In the genomic region with DNA sequence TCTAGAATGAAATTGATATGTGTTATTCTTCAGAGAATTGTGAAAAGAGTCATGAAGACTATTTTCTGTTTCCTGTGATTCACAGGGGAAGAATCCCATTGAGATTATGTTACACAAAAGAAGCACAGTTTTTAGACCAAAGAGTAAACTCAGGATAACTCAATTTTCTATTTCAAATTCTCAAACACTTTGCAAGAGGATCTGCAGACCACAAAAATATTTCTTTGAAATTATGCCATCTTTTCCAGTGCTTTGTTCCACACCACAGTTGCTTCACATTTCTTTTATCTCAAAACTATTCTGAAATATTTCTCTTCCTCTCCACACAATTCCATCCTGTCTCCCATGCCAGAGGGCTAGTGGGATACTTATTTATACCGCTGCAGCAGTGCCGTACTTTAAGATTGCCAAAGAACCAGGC, we compare ENCODE assay signal across 20 cellular contexts.
A peak's percentile ranks its signal among the peaks of the same experiment; 100 is the strongest.
DNase-seq lines count a peak whose midpoint lies in the region; ATAC-seq, FAIRE-seq and TF ChIP-seq lines count a peak whose summit lies in the region.
"Had no signal": no experiment of that assay in that cellular context is flagged by ENCODE, and none has a peak within 500 bp of the region (broad histone marks: within the 10 kb centered on the region; RNA-seq: fewer than 3 reads in every experiment).

No MANE protein-coding gene starts in this region.

- no peaks in the 10 kb centered on the region for H3K27me3 Mint-ChIP-seq in natural killer cell (ENCODE audit: low read depth in 2 of 2)

- H3K4me1 Mint-ChIP-seq in natural killer cell, result no peaks in the 10 kb centered on the region
- H3K4me1 Mint-ChIP-seq: mesothelial cell of epicardium had no signal

- no peak for TF ChIP-seq CTCF in astrocyte of the cerebellum (IDR thresholded peaks at IDR 0.05; ENCODE audit: low read depth, low read length, missing control alignments)
- no peak for TF ChIP-seq CTCF in foreskin fibroblast (IDR thresholded peaks at IDR 0.05; ENCODE audit: low read depth, low read length)
- TF ChIP-seq CTCF in natural killer cell (IDR thresholded peaks at IDR 0.05), result no peak

- intact Hi-C loops in natural killer cell (cut with micrococcal nuclease), result no loop called here

- FAIRE-seq in urothelium cell line (lab: Jason Lieb, UNC), result no peak
- FAIRE-seq: GM12891, pancreas had no signal

- H3K4me3 ChIP-seq in astrocyte of the cerebellum (ENCODE audit: low read depth, low read length) (peak overlapping the region; percentile 48), foreskin fibroblast (ENCODE audit: low read depth in 1 of 2, low read length in 2 of 2) (no peak overlapping the region)
- H3K4me3 ChIP-seq: dorsolateral prefrontal cortex, gastroesophageal sphincter, pancreas, SK-N-MC, spleen had no signal

- DNase-seq in LHCN-M2 (ENCODE audit: low read depth), result peak; percentile 94
- peak; percentile 89 for DNase-seq in astrocyte of the cerebellum (ENCODE audit: low read depth)
- peak; percentile 10 to 42 for DNase-seq in foreskin fibroblast
- DNase-seq in urothelium cell line (ENCODE audit: low spot score), result peak; percentile 36
- DNase-seq in SIG-M5 treated with dmso at 0.1 percent for 504 hours (lab: John Stamatoyannopoulos, UW; ENCODE audit: unreplicated experiment), result no peak
- DNase-seq in natural killer cell, result no peak
- DNase-seq: aorta, dorsolateral prefrontal cortex, H7, IMR-90, NCI-H1092, NCI-H2171, pancreas, spleen, WERI-Rb-1 had no signal

- peaks cover 11 to 12% of the 10 kb centered on the region in 2 donors for H3K9me3 Mint-ChIP-seq in natural killer cell

- in situ Hi-C loops in astrocyte of the cerebellum (cut with HindIII; ENCODE audit: low sequenced_read_pairs), result no loop called here

- ATAC-seq in GM21576 (IDR thresholded peaks at IDR 0.05; ENCODE audit: unreplicated experiment) (no peak), natural killer cell (no peak)
- ATAC-seq: gastroesophageal sphincter, pancreas had no signal

- H3K36me3 Mint-ChIP-seq in natural killer cell, result no peaks in the 10 kb centered on the region
- H3K36me3 Mint-ChIP-seq: mesothelial cell of epicardium had no signal

- H3K4me3 Mint-ChIP-seq in natural killer cell, result no peak overlapping the region
- H3K4me3 Mint-ChIP-seq: mesothelial cell of epicardium had no signal

- H3K27ac Mint-ChIP-seq in natural killer cell, result no peak overlapping the region
- H3K27ac Mint-ChIP-seq: mesothelial cell of epicardium had no signal

Comparison
In these comparisons a context has a peak if more than half of its experiments do, and no peak if none do; other contexts are left out.
1. DNase-seq: peak in LHCN-M2 (single experiment), astrocyte of the cerebellum (single experiment), foreskin fibroblast (2 of 2) and urothelium cell line (single experiment); none in SIG-M5 treated with dmso at 0.1 percent for 504 hours (single experiment) and natural killer cell (single experiment).